Comparison of ENCODE assay signal across 8 cellular contexts in genomic region chr11:134139873-134140331, GRCh38.
DNase-seq lines count a peak whose midpoint lies in the region; ATAC-seq and TF ChIP-seq lines count a peak whose summit lies in the region.

No MANE protein-coding gene starts in this region.

- CTCF ChIA-PET in AG04450 (lab: Charles Lee) = interaction anchor here (0.7 to 5.5 kb wide), 17 partner anchors 10 to 697 kb away, joined by 3 to 133 read pairs (median 6); partner anchors contain the start of gene JAM3

- H3K36me3 Mint-ChIP-seq in activated naive CD8-positive, alpha-beta T cell treated with anti-CD3 and anti-CD28 coated beads, Interleukin-2, amount 50 U/mL, for 24 hours (ENCODE audit: low read depth) = peaks cover 2% of the 10 kb centered on the region

- H3K27ac Mint-ChIP-seq in activated naive CD8-positive, alpha-beta T cell treated with anti-CD3 and anti-CD28 coated beads, Interleukin-2, amount 50 U/mL, for 24 hours = no peak overlapping the region

- no peaks in the 10 kb centered on the region for H3K79me2 ChIP-seq in OCI-LY3 (ENCODE audit: low read length)
- H3K79me2 ChIP-seq in parathyroid adenoma = no peaks in the 10 kb centered on the region

- peak; percentile 64 for DNase-seq in AG04450 (ENCODE audit: low read depth, low spot score)
- peak; percentile 87 for DNase-seq in HT-29 (ENCODE audit: low spot score)
- DNase-seq in activated naive CD8-positive, alpha-beta T cell treated with anti-CD3 and anti-CD28 coated beads, Interleukin-2, amount 50 U/mL, for 24 hours = peak; percentile 41
- DNase-seq in cardiac muscle cell (ENCODE audit: low read depth in 1 of 2, low spot score in 1 of 2) = peak; percentile 70 to 91

- no peaks in the 10 kb centered on the region for H3K9me3 Mint-ChIP-seq in activated naive CD8-positive, alpha-beta T cell treated with anti-CD3 and anti-CD28 coated beads, Interleukin-2, amount 50 U/mL, for 24 hours

- H3K36me3 ChIP-seq in OCI-LY3 (replicated peaks; ENCODE audit: low read depth, low read length) (no peaks in the 10 kb centered on the region), cardiac muscle cell (peaks cover 5% of the 10 kb centered on the region), parathyroid adenoma (ENCODE audit: control insufficient read depth, insufficient read depth, low read length) (no peaks in the 10 kb centered on the region)

- peak; percentile 75 for ATAC-seq in activated naive CD8-positive, alpha-beta T cell treated with anti-CD3 and anti-CD28 coated beads, Interleukin-2, amount 50 U/mL, for 24 hours
- no peak for ATAC-seq in HG02840 (IDR thresholded peaks at IDR 0.05; ENCODE audit: low FRiP score, unreplicated experiment)

- no peaks in the 10 kb centered on the region for H3K27me3 Mint-ChIP-seq in activated naive CD8-positive, alpha-beta T cell treated with anti-CD3 and anti-CD28 coated beads, Interleukin-2, amount 50 U/mL, for 24 hours

- peaks cover 11% of the 10 kb centered on the region for H3K4me1 Mint-ChIP-seq in activated naive CD8-positive, alpha-beta T cell treated with anti-CD3 and anti-CD28 coated beads, Interleukin-2, amount 50 U/mL, for 24 hours

- no peak overlapping the region for H3K4me3 Mint-ChIP-seq in activated naive CD8-positive, alpha-beta T cell treated with anti-CD3 and anti-CD28 coated beads, Interleukin-2, amount 50 U/mL, for 24 hours

- H3K9ac ChIP-seq in OCI-LY3 (ENCODE audit: low read length) (no peak overlapping the region), parathyroid adenoma (no peak overlapping the region)

- no peak overlapping the region for H3K4me3 ChIP-seq in AG04450 (ENCODE audit: low read depth, low read length)
- H3K4me3 ChIP-seq in GM12875 (ENCODE audit: low read depth, low read length) = no peak overlapping the region
- no peak overlapping the region for H3K4me3 ChIP-seq in OCI-LY3 (ENCODE audit: low read length)
- H3K4me3 ChIP-seq in cardiac muscle cell = no peak overlapping the region
- no peak overlapping the region for H3K4me3 ChIP-seq in parathyroid adenoma (ENCODE audit: low read depth, low read length)

- no peak overlapping the region for H3K27ac ChIP-seq in AG04450 (ENCODE audit: low read depth, low read length)
- no peak overlapping the region for H3K27ac ChIP-seq in OCI-LY3 (ENCODE audit: low read length)
- H3K27ac ChIP-seq in cardiac muscle cell = peak overlapping the region; percentile 64
- no peak overlapping the region for H3K27ac ChIP-seq in parathyroid adenoma

- H2AFZ ChIP-seq in OCI-LY3 (ENCODE audit: low read depth, low read length) = no peak overlapping the region
- no peak overlapping the region for H2AFZ ChIP-seq in parathyroid adenoma

- H3K4me1 ChIP-seq in OCI-LY3 (ENCODE audit: low read length) (no peaks in the 10 kb centered on the region), cardiac muscle cell (ENCODE audit: low read depth) (no peaks in the 10 kb centered on the region), parathyroid adenoma (peaks cover 5% of the 10 kb centered on the region)

- H3K27me3 ChIP-seq in AG04450 (ENCODE audit: control insufficient read depth, insufficient read depth, low read length) (no peaks in the 10 kb centered on the region), OCI-LY3 (ENCODE audit: low read depth, low read length) (0 out of 2 replicates have a peak, but pooled peaks cover 5% of the 10 kb centered on the region), cardiac muscle cell (no peaks in the 10 kb centered on the region), parathyroid adenoma (ENCODE audit: control insufficient read depth, insufficient read depth, low read length) (no peaks in the 10 kb centered on the region)

- no peaks in the 10 kb centered on the region for H3K9me3 ChIP-seq in AG04450 (ENCODE audit: control insufficient read depth, insufficient read depth, low read length)
- H3K9me3 ChIP-seq in OCI-LY3 (ENCODE audit: insufficient read depth, low read length) = no peaks in the 10 kb centered on the region
- H3K9me3 ChIP-seq in cardiac muscle cell (ENCODE audit: low read depth) = no peaks in the 10 kb centered on the region
- no peaks in the 10 kb centered on the region for H3K9me3 ChIP-seq in parathyroid adenoma (ENCODE audit: control insufficient read depth, low read length)

- no peaks in the 10 kb centered on the region for H4K20me1 ChIP-seq in OCI-LY3 (ENCODE audit: insufficient read depth, low read length)

- TF ChIP-seq CTCF in AG04450 (IDR thresholded peaks at IDR 0.05; ENCODE audit: low read depth, low read length) (peak; percentile 91), GM12875 (IDR thresholded peaks at IDR 0.05; ENCODE audit: borderline replicate concordance, insufficient read depth, low read depth, low read length) (peak; percentile 67), OCI-LY3 (IDR thresholded peaks at IDR 0.05; ENCODE audit: low read depth, low read length) (peak; percentile 70), cardiac muscle cell (IDR thresholded peaks at IDR 0.05; ENCODE audit: low read depth, low read length) (peak; percentile 89), parathyroid adenoma (IDR thresholded peaks at IDR 0.05) (peak; percentile 71)

- H3K4me2 ChIP-seq in OCI-LY3 (ENCODE audit: low read length) (no peak overlapping the region), parathyroid adenoma (ENCODE audit: low read length) (no peak overlapping the region)

- POLR2A ChIA-PET in AG04450 (lab: Yijun Ruan, JAX) = no interaction called here
